11 cellular contexts compared by ENCODE assay signal in genomic region chr5:76822105-76822731, GRCh38. TPM values are rescaled to one million over a fixed set of nuclear protein-coding genes. Genes with fewer than 3 reads are reported as not detected.
"Had no signal": no experiment of that assay in that cellular context is flagged by ENCODE, and none has a peak within 500 bp of the region (broad histone marks: within the 10 kb centered on the region; RNA-seq: fewer than 3 reads in every experiment).

No MANE protein-coding gene starts in this region.

RNA-seq across cellular contexts. Expression of gene S100Z, which starts 27.6 kb away (rescaled TPM):
- total RNA-seq: epithelial cell of proximal tubule, gastroesophageal sphincter, left cardiac atrium, lower leg skin, mammary epithelial cell, osteoblast, pulmonary artery endothelial cell, right atrium auricular region had no signal
- polyA plus RNA-seq: keratinocyte; mammary epithelial cell; naive thymus-derived CD4-positive, alpha-beta T cell; neural cell had no signal
